Comparison of ENCODE assay signal across 26 cellular contexts in genomic region chr11:93493252-93493897, GRCh38. TPM values are rescaled to one million over a fixed set of nuclear protein-coding genes. Genes with fewer than 3 reads are reported as not detected.
DNase-seq lines count a peak whose midpoint lies in the region; ATAC-seq and TF ChIP-seq lines count a peak whose summit lies in the region.
"Had no signal": no experiment of that assay in that cellular context is flagged by ENCODE, and none has a peak within 500 bp of the region (broad histone marks: within the 10 kb centered on the region; RNA-seq: fewer than 3 reads in every experiment).

No MANE protein-coding gene starts in this region.

- H2BK5ac ChIP-seq in mesendoderm (ENCODE audit: low read length), result no peak overlapping the region

- H3K18ac ChIP-seq in mesendoderm (ENCODE audit: low read length), result no peak overlapping the region

- H3K27me3 Mint-ChIP-seq in GM23338 (ENCODE audit: insufficient read depth, low read depth, poor library complexity) (peaks cover 12% of the 10 kb centered on the region), T-helper 17 cell (no peaks in the 10 kb centered on the region), progenitor cell of endocrine pancreas (no peaks in the 10 kb centered on the region)
- no peaks in the 10 kb centered on the region for H3K27me3 Mint-ChIP-seq in activated CD8-positive, alpha-beta T cell treated with anti-CD3 and anti-CD28 coated beads for 36 hours
- H3K27me3 Mint-ChIP-seq: activated CD4-positive, alpha-beta memory T cell treated with anti-CD3 and anti-CD28 coated beads, Interleukin-2, amount 10 ng/mL, durations not matched to agents 7 days and 5 days; stimulated activated naive B cell treated with anti-CD40 and anti-IgM and Interleukin-4, amounts not matched to agents 10 μg/mL and 1 μg/mL and 100 μg/mL, for 72 hours had no signal

- no peak overlapping the region for H4K8ac ChIP-seq in mesendoderm (ENCODE audit: low read depth, low read length)

- H3K36me3 Mint-ChIP-seq in GM23338 (ENCODE audit: low read depth) (peaks cover 22% of the 10 kb centered on the region), T-helper 17 cell (ENCODE audit: low read depth) (peaks cover 5% of the 10 kb centered on the region), progenitor cell of endocrine pancreas (ENCODE audit: insufficient read depth) (no peaks in the 10 kb centered on the region)
- H3K36me3 Mint-ChIP-seq in activated CD8-positive, alpha-beta T cell treated with anti-CD3 and anti-CD28 coated beads for 36 hours (ENCODE audit: low read depth), result no peaks in the 10 kb centered on the region
- H3K36me3 Mint-ChIP-seq: activated naive CD4-positive, alpha-beta T cell treated with anti-CD3 and anti-CD28 coated beads, Interleukin-2, amount 50 U/mL, for 72 hours; stimulated activated naive B cell treated with anti-CD40 and anti-IgM and Interleukin-4, amounts not matched to agents 10 μg/mL and 1 μg/mL and 100 μg/mL, for 72 hours had no signal

- no peak overlapping the region for H2AFZ ChIP-seq in GM23338

- no peak overlapping the region for H3K9ac ChIP-seq in mesendoderm (ENCODE audit: low read length)

- POLR2A ChIA-PET in activated CD8-positive, alpha-beta T cell treated with anti-CD3 and anti-CD28 coated beads for 36 hours (lab: Charles Lee), result no interaction called here

- H4K20me1 ChIP-seq in GM23338 (replicated peaks; ENCODE audit: insufficient read depth), result no peaks in the 10 kb centered on the region

- no peaks in the 10 kb centered on the region for H3K9me2 ChIP-seq in GM23338 (ENCODE audit: insufficient read depth)

- no peaks in the 10 kb centered on the region for H3K9me3 ChIP-seq in T-helper 17 cell (ENCODE audit: control insufficient read depth, low read length, poor library complexity, severe bottlenecking)
- H3K9me3 ChIP-seq: gastrocnemius medialis, lower lobe of right lung, testis had no signal

- H3K27ac ChIP-seq in GM23338 (ENCODE audit: low read depth), result no peak overlapping the region
- no peak overlapping the region for H3K27ac ChIP-seq in mesendoderm (ENCODE audit: low read depth, low read length)
- H3K27ac ChIP-seq in coronary artery, result no peak overlapping the region
- H3K27ac ChIP-seq: dorsolateral prefrontal cortex, gastrocnemius medialis, lower lobe of right lung, testis had no signal

- no peak overlapping the region for H4K5ac ChIP-seq in mesendoderm (ENCODE audit: low read length)

- WGBS in mesendoderm (ENCODE audit: extremely low coverage, insufficient coverage, low lambda C conversion rate), result no CpG with 5 or more reads among the region's 8 CpGs

- H2BK120ac ChIP-seq in mesendoderm (ENCODE audit: low read depth, low read length), result no peak overlapping the region

- H3K36me3 ChIP-seq in GM23338 (ENCODE audit: insufficient read depth), result no peaks in the 10 kb centered on the region
- H3K36me3 ChIP-seq in mesendoderm (ENCODE audit: control insufficient read depth, insufficient read depth, low read length), result no peaks in the 10 kb centered on the region
- H3K36me3 ChIP-seq: gastrocnemius medialis had no signal

- H3K4me3 Mint-ChIP-seq in GM23338 (no peak overlapping the region), T-helper 17 cell (no peak overlapping the region), progenitor cell of endocrine pancreas (ENCODE audit: low read depth) (no peak overlapping the region)
- H3K4me3 Mint-ChIP-seq in activated CD8-positive, alpha-beta T cell treated with anti-CD3 and anti-CD28 coated beads for 36 hours, result no peak overlapping the region
- H3K4me3 Mint-ChIP-seq: activated CD4-positive, alpha-beta memory T cell treated with anti-CD3 and anti-CD28 coated beads, Interleukin-2, amount 10 ng/mL, durations not matched to agents 7 days and 5 days; immature natural killer cell; stimulated activated naive B cell treated with anti-CD40 and anti-IgM and Interleukin-4, amounts not matched to agents 10 μg/mL and 1 μg/mL and 100 μg/mL, for 72 hours had no signal

- H3F3A ChIP-seq in GM23338 (replicated peaks; ENCODE audit: low read depth), result peaks cover 13% of the 10 kb centered on the region; the same call in 1 of the 2 replicates

- no peak overlapping the region for H3K4ac ChIP-seq in mesendoderm (ENCODE audit: low read depth, low read length)

- TF ChIP-seq CTCF in GM23338 (conservative IDR thresholded peaks at IDR 0.05; ENCODE audit: low read depth in 2 of 2), result no peak
- no peak for TF ChIP-seq CTCF in progenitor cell of endocrine pancreas (IDR thresholded peaks at IDR 0.05; ENCODE audit: unreplicated experiment)
- TF ChIP-seq CTCF in activated CD8-positive, alpha-beta T cell treated with anti-CD3 and anti-CD28 coated beads for 36 hours (IDR thresholded peaks at IDR 0.05), result no peak
- no peak for TF ChIP-seq CTCF in coronary artery (IDR thresholded peaks at IDR 0.05)

- H3K79me2 ChIP-seq in GM23338 (replicated peaks; ENCODE audit: insufficient read depth) (peaks cover 28% of the 10 kb centered on the region; the same call in 1 of the 2 replicates), mesendoderm (ENCODE audit: control insufficient read depth, insufficient read depth, low read length) (peaks cover 3% of the 10 kb centered on the region)

- H3K9me3 Mint-ChIP-seq in GM23338, result no peaks in the 10 kb centered on the region; the same call in 2 of the 3 replicates
- H3K9me3 Mint-ChIP-seq in progenitor cell of endocrine pancreas (ENCODE audit: low read depth), result no peaks in the 10 kb centered on the region
- H3K9me3 Mint-ChIP-seq in activated CD8-positive, alpha-beta T cell treated with anti-CD3 and anti-CD28 coated beads for 36 hours, result no peaks in the 10 kb centered on the region
- H3K9me3 Mint-ChIP-seq: activated CD4-positive, alpha-beta memory T cell treated with anti-CD3 and anti-CD28 coated beads, Interleukin-2, amount 10 ng/mL, durations not matched to agents 7 days and 5 days; activated naive CD4-positive, alpha-beta T cell treated with anti-CD3 and anti-CD28 coated beads, Interleukin-2, amount 50 U/mL, for 72 hours; immature natural killer cell; stimulated activated naive B cell treated with anti-CD40 and anti-IgM and Interleukin-4, amounts not matched to agents 10 μg/mL and 1 μg/mL and 100 μg/mL, for 72 hours had no signal

- H3K4me3 ChIP-seq in GM23338 (no peak overlapping the region), mesendoderm (ENCODE audit: low read length) (no peak overlapping the region), coronary artery (no peak overlapping the region)
- H3K4me3 ChIP-seq: dorsolateral prefrontal cortex, gastrocnemius medialis, lower lobe of right lung, testis had no signal

- no peak overlapping the region for H2AK5ac ChIP-seq in mesendoderm (ENCODE audit: low read length)

- H2BK15ac ChIP-seq in mesendoderm (replicated peaks; ENCODE audit: low read depth), result no peak overlapping the region

- ATAC-seq in GM23338, result no peak
- no peak for ATAC-seq in T-helper 17 cell
- ATAC-seq in left colon, result peak; percentile 89
- no peak for ATAC-seq in activated CD8-positive, alpha-beta T cell treated with anti-CD3 and anti-CD28 coated beads for 36 hours
- ATAC-seq: activated naive CD4-positive, alpha-beta T cell treated with anti-CD3 and anti-CD28 coated beads, Interleukin-2, amount 50 U/mL, for 72 hours; gastrocnemius medialis; sciatic nerve; stimulated activated naive B cell treated with anti-CD40 and anti-IgM and Interleukin-4, amounts not matched to agents 10 μg/mL and 1 μg/mL and 100 μg/mL, for 72 hours had no signal

- intact Hi-C loops in left colon (cut with DNase I, micrococcal nuclease), result no loop called here
- intact Hi-C loops in activated CD8-positive, alpha-beta T cell treated with anti-CD3 and anti-CD28 coated beads for 36 hours (cut with micrococcal nuclease), result no loop called here

- H3K27me3 ChIP-seq in GM23338 (ENCODE audit: insufficient read depth), result no peaks in the 10 kb centered on the region
- H3K27me3 ChIP-seq in mesendoderm (ENCODE audit: insufficient read depth, low read length, poor library complexity), result no peaks in the 10 kb centered on the region
- H3K27me3 ChIP-seq: dorsolateral prefrontal cortex, gastrocnemius medialis, testis had no signal

- H3K4me2 ChIP-seq in GM23338 (no peak overlapping the region), mesendoderm (ENCODE audit: low read length) (no peak overlapping the region)

- H3K56ac ChIP-seq in mesendoderm (ENCODE audit: low read length), result no peak overlapping the region

- H3K79me1 ChIP-seq in mesendoderm (ENCODE audit: low read length), result peaks cover 11% of the 10 kb centered on the region

- H3K27ac Mint-ChIP-seq in GM23338 (peak overlapping the region; percentile 38; the same call in 1 of the 2 replicates), T-helper 17 cell (peak overlapping the region; percentile 87), progenitor cell of endocrine pancreas (peak overlapping the region; percentile 0)
- no peak overlapping the region for H3K27ac Mint-ChIP-seq in activated CD8-positive, alpha-beta T cell treated with anti-CD3 and anti-CD28 coated beads for 36 hours
- H3K27ac Mint-ChIP-seq: activated CD4-positive, alpha-beta memory T cell treated with anti-CD3 and anti-CD28 coated beads, Interleukin-2, amount 10 ng/mL, durations not matched to agents 7 days and 5 days; activated naive CD4-positive, alpha-beta T cell treated with anti-CD3 and anti-CD28 coated beads, Interleukin-2, amount 50 U/mL, for 72 hours; immature natural killer cell; stimulated activated naive B cell treated with anti-CD40 and anti-IgM and Interleukin-4, amounts not matched to agents 10 μg/mL and 1 μg/mL and 100 μg/mL, for 72 hours had no signal

- DNase-seq in GM23338 (ENCODE audit: low spot score) (no peak), T-helper 17 cell (no peak), left colon (peak; percentile 54 to 77), progenitor cell of endocrine pancreas (ENCODE audit: low spot score, unreplicated experiment) (no peak), mesendoderm (no peak), coronary artery (ENCODE audit: low spot score) (no peak)
- no peak for DNase-seq in activated CD8-positive, alpha-beta T cell treated with anti-CD3 and anti-CD28 coated beads for 36 hours
- DNase-seq: activated CD4-positive, alpha-beta memory T cell treated with anti-CD3 and anti-CD28 coated beads, Interleukin-2, amount 10 ng/mL, durations not matched to agents 7 days and 5 days; activated CD4-positive, CD25-positive, alpha-beta regulatory T cell treated with anti-CD3 and anti-CD28 coated beads, Interleukin-2, amount 50 U/mL, for 72 hours; central memory CD4-positive, alpha-beta T cell; dorsolateral prefrontal cortex; gastrocnemius medialis; HCEC 1CT; hypothalamus; immature natural killer cell; KBM-7; lower lobe of right lung; NCI-H1105; NCI-H187 treated with DMSO at 0.1 percent for 48 hours; NCI-H226; RPMI8226; stimulated activated naive B cell treated with anti-CD40 and anti-IgM and Interleukin-4, amounts not matched to agents 10 μg/mL and 1 μg/mL and 100 μg/mL, for 72 hours; T-helper 1 cell; testis had no signal

- H3K4me1 ChIP-seq in GM23338 (ENCODE audit: insufficient read depth) (peaks cover 51% of the 10 kb centered on the region), mesendoderm (ENCODE audit: control insufficient read depth, low read depth, low read length) (peaks cover 16% of the 10 kb centered on the region)
- H3K4me1 ChIP-seq: gastrocnemius medialis, lower lobe of right lung, testis had no signal

- H3K23ac ChIP-seq in mesendoderm (ENCODE audit: low read length), result no peak overlapping the region

- peaks cover 65% of the 10 kb centered on the region for H3K4me1 Mint-ChIP-seq in GM23338
- peaks cover 22% of the 10 kb centered on the region for H3K4me1 Mint-ChIP-seq in T-helper 17 cell
- H3K4me1 Mint-ChIP-seq in progenitor cell of endocrine pancreas (ENCODE audit: low read depth), result peaks cover 36% of the 10 kb centered on the region
- H3K4me1 Mint-ChIP-seq in activated CD8-positive, alpha-beta T cell treated with anti-CD3 and anti-CD28 coated beads for 36 hours (ENCODE audit: low read depth), result no peaks in the 10 kb centered on the region
- H3K4me1 Mint-ChIP-seq: activated CD4-positive, alpha-beta memory T cell treated with anti-CD3 and anti-CD28 coated beads, Interleukin-2, amount 10 ng/mL, durations not matched to agents 7 days and 5 days; immature natural killer cell; stimulated activated naive B cell treated with anti-CD40 and anti-IgM and Interleukin-4, amounts not matched to agents 10 μg/mL and 1 μg/mL and 100 μg/mL, for 72 hours had no signal

- CTCF ChIA-PET in activated CD8-positive, alpha-beta T cell treated with anti-CD3 and anti-CD28 coated beads for 36 hours (lab: Charles Lee), result no interaction called here

RNA-seq across cellular contexts. Expression of gene SMCO4, which starts 49.8 kb away (rescaled TPM):
- 21.9 and 49.0 TPM in 2 replicates for total RNA-seq in GM23338 (2014; rRNA removed; shearing (Covaris generic))
- polyA plus RNA-seq in GM23338 (2016; fragmentation: Nextera tagmentation; extraction: Ambion mirVana), result 42.2 and 47.6 TPM in 2 replicates
- total RNA-seq in T-helper 17 cell (1 to 10 TPM; 6.6 to 8.9 TPM), left colon (10 to 100 TPM; 56.8 to 74.8 TPM), progenitor cell of endocrine pancreas (25.9 and 26.5 TPM in 2 replicates)
- total RNA-seq in activated CD8-positive, alpha-beta T cell treated with anti-CD3 and anti-CD28 coated beads for 36 hours, result 1 to 10 TPM; 5.0 to 9.4 TPM
- 40.2 TPM for polyA plus RNA-seq in mesendoderm (2013, experiment 1 of 2)
- polyA plus RNA-seq in mesendoderm (2013, experiment 2 of 2), result 41.8 TPM

Comparison
In these comparisons a context has a peak if more than half of its experiments do, and no peak if none do; other contexts are left out.
1. DNase-seq: peak in left colon (2 of 2); none in GM23338 (single experiment), T-helper 17 cell (0 of 3), progenitor cell of endocrine pancreas (single experiment), activated CD8-positive, alpha-beta T cell treated with anti-CD3 and anti-CD28 coated beads for 36 hours (single experiment), mesendoderm (single experiment) and coronary artery (single experiment).